ENCODE assay signal across 3 cellular contexts in genomic region chr3:151827816-151828215, GRCh38.
TF ChIP-seq lines count a peak whose summit lies in the region.

No MANE protein-coding gene starts in this region.

TF ChIP-seq in SK-N-SH, 30 proteins besides CTCF, POLR2A, EP300 and RAD21:
- TF ChIP-seq TAF1 (IDR thresholded peaks at IDR 0.05; ENCODE audit: borderline replicate concordance, low read depth, low read length), result no peak
- TF ChIP-seq TCF12 (IDR thresholded peaks at IDR 0.05), result no peak
- no peak for TF ChIP-seq SIN3A (IDR thresholded peaks at IDR 0.05; ENCODE audit: borderline replicate concordance, low read depth, low read length)
- TF ChIP-seq PBX3 (IDR thresholded peaks at IDR 0.05), result peak; percentile 33; the same call in 1 of the 2 replicates
- TF ChIP-seq RXRA (IDR thresholded peaks at IDR 0.05; ENCODE audit: borderline replicate concordance, low read depth), result no peak
- TF ChIP-seq, protein P1, sequence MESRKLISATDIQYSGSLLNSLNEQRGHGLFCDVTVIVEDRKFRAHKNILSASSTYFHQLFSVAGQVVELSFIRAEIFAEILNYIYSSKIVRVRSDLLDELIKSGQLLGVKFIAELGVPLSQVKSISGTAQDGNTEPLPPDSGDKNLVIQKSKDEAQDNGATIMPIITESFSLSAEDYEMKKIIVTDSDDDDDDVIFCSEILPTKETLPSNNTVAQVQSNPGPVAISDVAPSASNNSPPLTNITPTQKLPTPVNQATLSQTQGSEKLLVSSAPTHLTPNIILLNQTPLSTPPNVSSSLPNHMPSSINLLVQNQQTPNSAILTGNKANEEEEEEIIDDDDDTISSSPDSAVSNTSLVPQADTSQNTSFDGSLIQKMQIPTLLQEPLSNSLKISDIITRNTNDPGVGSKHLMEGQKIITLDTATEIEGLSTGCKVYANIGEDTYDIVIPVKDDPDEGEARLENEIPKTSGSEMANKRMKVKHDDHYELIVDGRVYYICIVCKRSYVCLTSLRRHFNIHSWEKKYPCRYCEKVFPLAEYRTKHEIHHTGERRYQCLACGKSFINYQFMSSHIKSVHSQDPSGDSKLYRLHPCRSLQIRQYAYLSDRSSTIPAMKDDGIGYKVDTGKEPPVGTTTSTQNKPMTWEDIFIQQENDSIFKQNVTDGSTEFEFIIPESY (IDR thresholded peaks at IDR 0.05; ENCODE audit: borderline replicate concordance, low read depth), result no peak
- no peak for TF ChIP-seq SMC3 (IDR thresholded peaks at IDR 0.05; ENCODE audit: low read depth, low read length)
- TF ChIP-seq FOXM1 (IDR thresholded peaks at IDR 0.05; ENCODE audit: low read depth), result no peak

TF ChIP-seq in SK-N-SH treated with all-trans-retinoic acid at 6 μM for 48 hours, 23 proteins besides CTCF, POLR2A, EP300 and RAD21:
- no peak for TF ChIP-seq ZNF565 (CRISPR knock-in tag; conservative IDR thresholded peaks at IDR 0.05; ENCODE audit: low read depth)
- TF ChIP-seq, protein P2, sequence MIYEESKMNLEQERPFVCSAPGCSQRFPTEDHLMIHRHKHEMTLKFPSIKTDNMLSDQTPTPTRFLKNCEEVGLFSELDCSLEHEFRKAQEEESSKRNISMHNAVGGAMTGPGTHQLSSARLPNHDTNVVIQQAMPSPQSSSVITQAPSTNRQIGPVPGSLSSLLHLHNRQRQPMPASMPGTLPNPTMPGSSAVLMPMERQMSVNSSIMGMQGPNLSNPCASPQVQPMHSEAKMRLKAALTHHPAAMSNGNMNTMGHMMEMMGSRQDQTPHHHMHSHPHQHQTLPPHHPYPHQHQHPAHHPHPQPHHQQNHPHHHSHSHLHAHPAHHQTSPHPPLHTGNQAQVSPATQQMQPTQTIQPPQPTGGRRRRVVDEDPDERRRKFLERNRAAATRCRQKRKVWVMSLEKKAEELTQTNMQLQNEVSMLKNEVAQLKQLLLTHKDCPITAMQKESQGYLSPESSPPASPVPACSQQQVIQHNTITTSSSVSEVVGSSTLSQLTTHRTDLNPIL (CRISPR knock-in tag; IDR thresholded peaks at IDR 0.05; ENCODE audit: low read depth), result no peak
- no peak for TF ChIP-seq ZFP30 (CRISPR knock-in tag; IDR thresholded peaks at IDR 0.05)
- no peak for TF ChIP-seq TOX (CRISPR knock-in tag; IDR thresholded peaks at IDR 0.05; ENCODE audit: borderline replicate concordance)
- TF ChIP-seq ISL1 (CRISPR knock-in tag; IDR thresholded peaks at IDR 0.05), result no peak
- no peak for TF ChIP-seq CSRNP3 (CRISPR knock-in tag; IDR thresholded peaks at IDR 0.05)
- no peak for TF ChIP-seq ZNF8 (CRISPR knock-in tag; IDR thresholded peaks at IDR 0.05)
- TF ChIP-seq PATZ1 (CRISPR knock-in tag; IDR thresholded peaks at IDR 0.05; ENCODE audit: borderline replicate concordance), result no peak
- no peak for TF ChIP-seq ZFP3 (CRISPR knock-in tag; IDR thresholded peaks at IDR 0.05)
- TF ChIP-seq OSR1 (CRISPR knock-in tag; IDR thresholded peaks at IDR 0.05), result no peak
- no peak for TF ChIP-seq CSDC2 (CRISPR knock-in tag; IDR thresholded peaks at IDR 0.05)
- no peak for TF ChIP-seq TCF4 (CRISPR knock-in tag; IDR thresholded peaks at IDR 0.05; ENCODE audit: borderline replicate concordance)
- no peak for TF ChIP-seq ARNTL (CRISPR knock-in tag; IDR thresholded peaks at IDR 0.05; ENCODE audit: borderline replicate concordance, low read depth)
- no peak for TF ChIP-seq SNAI2 (CRISPR knock-in tag; IDR thresholded peaks at IDR 0.05)
- TF ChIP-seq ZC3H10 (CRISPR knock-in tag; IDR thresholded peaks at IDR 0.05), result no peak
- no peak for TF ChIP-seq PPARA (CRISPR knock-in tag; IDR thresholded peaks at IDR 0.05; ENCODE audit: borderline replicate concordance)
- TF ChIP-seq RARB (CRISPR knock-in tag; IDR thresholded peaks at IDR 0.05), result no peak
- TF ChIP-seq GLIS3 (CRISPR knock-in tag; IDR thresholded peaks at IDR 0.05), result no peak
- TF ChIP-seq TSHZ2 (CRISPR knock-in tag; IDR thresholded peaks at IDR 0.05), result no peak
- no peak for TF ChIP-seq ZNF70 (CRISPR knock-in tag; IDR thresholded peaks at IDR 0.05)

TF ChIP-seq in GM23338, 12 proteins besides CTCF, POLR2A, EP300 and RAD21:
- no peak for TF ChIP-seq ZNF114 (CRISPR knock-in tag; IDR thresholded peaks at IDR 0.05)
- no peak for TF ChIP-seq NANOG (IDR thresholded peaks at IDR 0.05; ENCODE audit: borderline replicate concordance)
- TF ChIP-seq, protein P3, sequence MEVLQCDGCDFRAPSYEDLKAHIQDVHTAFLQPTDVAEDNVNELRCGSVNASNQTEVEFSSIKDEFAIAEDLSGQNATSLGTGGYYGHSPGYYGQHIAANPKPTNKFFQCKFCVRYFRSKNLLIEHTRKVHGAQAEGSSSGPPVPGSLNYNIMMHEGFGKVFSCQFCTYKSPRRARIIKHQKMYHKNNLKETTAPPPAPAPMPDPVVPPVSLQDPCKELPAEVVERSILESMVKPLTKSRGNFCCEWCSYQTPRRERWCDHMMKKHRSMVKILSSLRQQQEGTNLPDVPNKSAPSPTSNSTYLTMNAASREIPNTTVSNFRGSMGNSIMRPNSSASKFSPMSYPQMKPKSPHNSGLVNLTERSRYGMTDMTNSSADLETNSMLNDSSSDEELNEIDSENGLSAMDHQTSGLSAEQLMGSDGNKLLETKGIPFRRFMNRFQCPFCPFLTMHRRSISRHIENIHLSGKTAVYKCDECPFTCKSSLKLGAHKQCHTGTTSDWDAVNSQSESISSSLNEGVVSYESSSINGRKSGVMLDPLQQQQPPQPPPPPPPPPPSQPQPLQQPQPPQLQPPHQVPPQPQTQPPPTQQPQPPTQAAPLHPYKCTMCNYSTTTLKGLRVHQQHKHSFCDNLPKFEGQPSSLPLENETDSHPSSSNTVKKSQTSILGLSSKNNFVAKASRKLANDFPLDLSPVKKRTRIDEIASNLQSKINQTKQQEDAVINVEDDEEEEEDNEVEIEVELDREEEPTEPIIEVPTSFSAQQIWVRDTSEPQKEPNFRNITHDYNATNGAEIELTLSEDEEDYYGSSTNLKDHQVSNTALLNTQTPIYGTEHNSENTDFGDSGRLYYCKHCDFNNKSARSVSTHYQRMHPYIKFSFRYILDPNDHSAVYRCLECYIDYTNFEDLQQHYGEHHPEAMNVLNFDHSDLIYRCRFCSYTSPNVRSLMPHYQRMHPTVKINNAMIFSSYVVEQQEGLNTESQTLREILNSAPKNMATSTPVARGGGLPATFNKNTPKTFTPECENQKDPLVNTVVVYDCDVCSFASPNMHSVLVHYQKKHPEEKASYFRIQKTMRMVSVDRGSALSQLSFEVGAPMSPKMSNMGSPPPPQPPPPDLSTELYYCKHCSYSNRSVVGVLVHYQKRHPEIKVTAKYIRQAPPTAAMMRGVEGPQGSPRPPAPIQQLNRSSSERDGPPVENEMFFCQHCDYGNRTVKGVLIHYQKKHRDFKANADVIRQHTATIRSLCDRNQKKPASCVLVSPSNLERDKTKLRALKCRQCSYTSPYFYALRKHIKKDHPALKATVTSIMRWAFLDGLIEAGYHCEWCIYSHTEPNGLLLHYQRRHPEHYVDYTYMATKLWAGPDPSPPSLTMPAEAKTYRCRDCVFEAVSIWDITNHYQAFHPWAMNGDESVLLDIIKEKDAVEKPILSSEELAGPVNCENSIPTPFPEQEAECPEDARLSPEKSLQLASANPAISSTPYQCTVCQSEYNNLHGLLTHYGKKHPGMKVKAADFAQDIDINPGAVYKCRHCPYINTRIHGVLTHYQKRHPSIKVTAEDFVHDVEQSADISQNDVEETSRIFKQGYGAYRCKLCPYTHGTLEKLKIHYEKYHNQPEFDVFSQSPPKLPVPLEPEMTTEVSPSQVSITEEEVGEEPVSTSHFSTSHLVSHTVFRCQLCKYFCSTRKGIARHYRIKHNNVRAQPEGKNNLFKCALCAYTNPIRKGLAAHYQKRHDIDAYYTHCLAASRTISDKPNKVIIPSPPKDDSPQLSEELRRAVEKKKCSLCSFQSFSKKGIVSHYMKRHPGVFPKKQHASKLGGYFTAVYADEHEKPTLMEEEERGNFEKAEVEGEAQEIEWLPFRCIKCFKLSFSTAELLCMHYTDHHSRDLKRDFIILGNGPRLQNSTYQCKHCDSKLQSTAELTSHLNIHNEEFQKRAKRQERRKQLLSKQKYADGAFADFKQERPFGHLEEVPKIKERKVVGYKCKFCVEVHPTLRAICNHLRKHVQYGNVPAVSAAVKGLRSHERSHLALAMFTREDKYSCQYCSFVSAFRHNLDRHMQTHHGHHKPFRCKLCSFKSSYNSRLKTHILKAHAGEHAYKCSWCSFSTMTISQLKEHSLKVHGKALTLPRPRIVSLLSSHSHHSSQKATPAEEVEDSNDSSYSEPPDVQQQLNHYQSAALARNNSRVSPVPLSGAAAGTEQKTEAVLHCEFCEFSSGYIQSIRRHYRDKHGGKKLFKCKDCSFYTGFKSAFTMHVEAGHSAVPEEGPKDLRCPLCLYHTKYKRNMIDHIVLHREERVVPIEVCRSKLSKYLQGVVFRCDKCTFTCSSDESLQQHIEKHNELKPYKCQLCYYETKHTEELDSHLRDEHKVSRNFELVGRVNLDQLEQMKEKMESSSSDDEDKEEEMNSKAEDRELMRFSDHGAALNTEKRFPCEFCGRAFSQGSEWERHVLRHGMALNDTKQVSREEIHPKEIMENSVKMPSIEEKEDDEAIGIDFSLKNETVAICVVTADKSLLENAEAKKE (CRISPR knock-in tag; IDR thresholded peaks at IDR 0.05), result no peak
- no peak for TF ChIP-seq CREB1 (CRISPR knock-in tag; IDR thresholded peaks at IDR 0.05; ENCODE audit: low read depth)
- TF ChIP-seq ZNF331 (CRISPR knock-in tag; IDR thresholded peaks at IDR 0.05; ENCODE audit: low read depth), result no peak
- no peak for TF ChIP-seq POLR2AphosphoS5 (IDR thresholded peaks at IDR 0.05; ENCODE audit: low read depth)
- TF ChIP-seq JUNB (IDR thresholded peaks at IDR 0.05; ENCODE audit: unreplicated experiment), result no peak
- no peak for TF ChIP-seq EZH2 (IDR thresholded peaks at IDR 0.05; ENCODE audit: low read depth, unreplicated experiment)
- no peak for TF ChIP-seq EZH2phosphoT487 (IDR thresholded peaks at IDR 0.05; ENCODE audit: unreplicated experiment)
- TF ChIP-seq, protein P4, sequence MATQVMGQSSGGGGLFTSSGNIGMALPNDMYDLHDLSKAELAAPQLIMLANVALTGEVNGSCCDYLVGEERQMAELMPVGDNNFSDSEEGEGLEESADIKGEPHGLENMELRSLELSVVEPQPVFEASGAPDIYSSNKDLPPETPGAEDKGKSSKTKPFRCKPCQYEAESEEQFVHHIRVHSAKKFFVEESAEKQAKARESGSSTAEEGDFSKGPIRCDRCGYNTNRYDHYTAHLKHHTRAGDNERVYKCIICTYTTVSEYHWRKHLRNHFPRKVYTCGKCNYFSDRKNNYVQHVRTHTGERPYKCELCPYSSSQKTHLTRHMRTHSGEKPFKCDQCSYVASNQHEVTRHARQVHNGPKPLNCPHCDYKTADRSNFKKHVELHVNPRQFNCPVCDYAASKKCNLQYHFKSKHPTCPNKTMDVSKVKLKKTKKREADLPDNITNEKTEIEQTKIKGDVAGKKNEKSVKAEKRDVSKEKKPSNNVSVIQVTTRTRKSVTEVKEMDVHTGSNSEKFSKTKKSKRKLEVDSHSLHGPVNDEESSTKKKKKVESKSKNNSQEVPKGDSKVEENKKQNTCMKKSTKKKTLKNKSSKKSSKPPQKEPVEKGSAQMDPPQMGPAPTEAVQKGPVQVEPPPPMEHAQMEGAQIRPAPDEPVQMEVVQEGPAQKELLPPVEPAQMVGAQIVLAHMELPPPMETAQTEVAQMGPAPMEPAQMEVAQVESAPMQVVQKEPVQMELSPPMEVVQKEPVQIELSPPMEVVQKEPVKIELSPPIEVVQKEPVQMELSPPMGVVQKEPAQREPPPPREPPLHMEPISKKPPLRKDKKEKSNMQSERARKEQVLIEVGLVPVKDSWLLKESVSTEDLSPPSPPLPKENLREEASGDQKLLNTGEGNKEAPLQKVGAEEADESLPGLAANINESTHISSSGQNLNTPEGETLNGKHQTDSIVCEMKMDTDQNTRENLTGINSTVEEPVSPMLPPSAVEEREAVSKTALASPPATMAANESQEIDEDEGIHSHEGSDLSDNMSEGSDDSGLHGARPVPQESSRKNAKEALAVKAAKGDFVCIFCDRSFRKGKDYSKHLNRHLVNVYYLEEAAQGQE (IDR thresholded peaks at IDR 0.05; ENCODE audit: unreplicated experiment), result no peak
- TF ChIP-seq, protein P5, sequence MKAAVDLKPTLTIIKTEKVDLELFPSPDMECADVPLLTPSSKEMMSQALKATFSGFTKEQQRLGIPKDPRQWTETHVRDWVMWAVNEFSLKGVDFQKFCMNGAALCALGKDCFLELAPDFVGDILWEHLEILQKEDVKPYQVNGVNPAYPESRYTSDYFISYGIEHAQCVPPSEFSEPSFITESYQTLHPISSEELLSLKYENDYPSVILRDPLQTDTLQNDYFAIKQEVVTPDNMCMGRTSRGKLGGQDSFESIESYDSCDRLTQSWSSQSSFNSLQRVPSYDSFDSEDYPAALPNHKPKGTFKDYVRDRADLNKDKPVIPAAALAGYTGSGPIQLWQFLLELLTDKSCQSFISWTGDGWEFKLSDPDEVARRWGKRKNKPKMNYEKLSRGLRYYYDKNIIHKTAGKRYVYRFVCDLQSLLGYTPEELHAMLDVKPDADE (IDR thresholded peaks at IDR 0.05), result no peak
- TF ChIP-seq STAT1 (IDR thresholded peaks at IDR 0.05; ENCODE audit: unreplicated experiment), result no peak
